33 cellular contexts compared by ENCODE assay signal in the genomic region with DNA sequence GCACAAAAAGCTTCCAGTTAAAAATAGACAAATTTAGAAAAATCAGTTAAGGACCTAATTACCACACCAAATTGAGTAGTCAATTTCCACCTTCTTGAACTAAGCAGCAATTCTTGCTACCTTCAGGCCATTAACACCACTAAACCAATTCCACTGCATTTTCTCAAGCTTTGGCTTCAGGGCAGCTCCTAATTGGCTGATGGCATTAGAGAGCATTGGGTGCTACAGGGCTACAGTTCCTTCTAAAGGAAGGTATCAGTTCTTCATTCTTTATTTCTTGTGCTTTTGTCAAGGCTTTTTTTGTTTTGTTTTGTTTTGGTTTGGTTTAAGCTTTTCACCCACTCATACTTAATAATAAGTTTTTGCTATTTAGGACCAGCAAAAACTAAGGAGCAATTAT.
"Had no signal": no experiment of that assay in that cellular context is flagged by ENCODE, and none has a peak within 500 bp of the region (broad histone marks: within the 10 kb centered on the region; RNA-seq: fewer than 3 reads in every experiment).

No MANE protein-coding gene starts in this region.

- H3K4me3 ChIP-seq: coronary artery, dorsolateral prefrontal cortex, gastrocnemius medialis, left ventricle myocardium inferior, lung, mucosa of descending colon, skin epidermis, uterus had no signal

- H3K36me3 ChIP-seq: brain microvascular endothelial cell, gastrocnemius medialis, left ventricle myocardium inferior, uterus had no signal

- H3K9me3 ChIP-seq: gastrocnemius medialis, left ventricle myocardium inferior, mucosa of descending colon, uterus had no signal

- FAIRE-seq: astrocyte had no signal

- H3K27ac ChIP-seq: brain microvascular endothelial cell, coronary artery, dorsolateral prefrontal cortex, gastrocnemius medialis, left ventricle myocardium inferior, skin epidermis, uterus, WERI-Rb-1 had no signal

- DNase-seq: activated CD4-positive, alpha-beta memory T cell treated with anti-CD3 and anti-CD28 coated beads for 36 hours; activated CD4-positive, alpha-beta T cell treated with anti-CD3 and anti-CD28 coated beads, Interleukin-2, amount 10 ng/mL, durations not matched to agents 24 days and 14 days; activated CD4-positive, CD25-positive, alpha-beta regulatory T cell treated with anti-CD3 and anti-CD28 coated beads, Interleukin-2, amount 50 U/mL, for 72 hours; activated CD8-positive, alpha-beta memory T cell treated with anti-CD3 and anti-CD28 coated beads, Interleukin-2, amount 50 U/mL, for 48 hours; activated gamma-delta T cell; activated naive CD4-positive, alpha-beta T cell treated with anti-CD3 and anti-CD28 coated beads, Interleukin-2, amount 10 ng/mL, durations not matched to agents 7 days and 5 days; activated naive CD8-positive, alpha-beta T cell treated with anti-CD3 and anti-CD28 coated beads, Interleukin-2, amount 10 ng/mL, durations not matched to agents 7 days and 5 days; activated T-cell treated with anti-CD3 and anti-CD28 coated beads, Interleukin-2, amount 50 U/mL, for 24 hours; amniotic stem cell; brain microvascular endothelial cell; dorsolateral prefrontal cortex; effector memory CD4-positive, alpha-beta T cell; erythroblast; gastrocnemius medialis; glutamatergic neuron; islet precursor cell; left ventricle myocardium inferior; mucosa of descending colon; retina; stimulated activated CD4-positive, alpha-beta T cell treated with anti-CD3 and anti-CD28 coated beads, Interleukin-4, amount 100 ng/mL, for 24 hours; stimulated activated CD8-positive, alpha-beta memory T cell treated with anti-CD3 and anti-CD28 coated beads, Interleukin-4, amount 100 ng/mL, for 48 hours; stimulated activated naive CD8-positive, alpha-beta T cell treated with anti-CD3 and anti-CD28 coated beads, Interleukin-15, amount 100 ng/mL, for 72 hours; substantia nigra; T1000; uterus; WERI-Rb-1 had no signal

- H3K27me3 ChIP-seq: brain microvascular endothelial cell, dorsolateral prefrontal cortex, gastrocnemius medialis, uterus had no signal

- ATAC-seq: gastrocnemius medialis; mucosa of descending colon; natural killer cell treated with Interleukin-12 subunit alpha and Interleukin-12 subunit beta and Interleukin-15 and Interleukin-18, amount 100 ng/mL, for 72 hours; sciatic nerve; stimulated activated memory B cell treated with anti-CD40 and anti-IgM and Interleukin-4, amounts not matched to agents 10 μg/mL and 1 μg/mL and 100 μg/mL, for 72 hours; stimulated activated naive CD8-positive, alpha-beta T cell treated with anti-CD3 and anti-CD28 coated beads, Interleukin-15, amount 100 ng/mL, for 72 hours had no signal

- H3K4me1 ChIP-seq: gastrocnemius medialis, left ventricle myocardium inferior, uterus had no signal
